In genomic region chr16:52496051-52496876, GRCh38 we compare ENCODE assay signal across 1 cellular context.
TF ChIP-seq lines count a peak whose summit lies in the region.

No MANE protein-coding gene starts in this region.

TF ChIP-seq in HepG2, 621 proteins besides CTCF, POLR2A, EP300 and RAD21 (continued from another document and continues in another):
- TF ChIP-seq ZBTB40 (IDR thresholded peaks at IDR 0.05), result no peak
- TF ChIP-seq ZBTB40 (CRISPR knock-in tag; IDR thresholded peaks at IDR 0.05), result no peak; the same call in 1 of the 2 replicates
- TF ChIP-seq KDM5B (CRISPR knock-in tag; IDR thresholded peaks at IDR 0.05; ENCODE audit: borderline replicate concordance), result no peak
- peak; percentile 63; the same call in 1 of the 2 replicates for TF ChIP-seq ZBTB3 (CRISPR knock-in tag; IDR thresholded peaks at IDR 0.05; ENCODE audit: borderline replicate concordance, low read depth)
- TF ChIP-seq NCOA5 (CRISPR knock-in tag; IDR thresholded peaks at IDR 0.05), result no peak
- 0 out of 2 replicates have a peak, but pooled peaks have one; percentile 68 for TF ChIP-seq ZNF543 (CRISPR knock-in tag; IDR thresholded peaks at IDR 0.05)
- no peak for TF ChIP-seq PAF1 (CRISPR knock-in tag; IDR thresholded peaks at IDR 0.05)
- no peak for TF ChIP-seq SYNCRIP (IDR thresholded peaks at IDR 0.05; ENCODE audit: insufficient read depth, low read depth, low read length)
- no peak; the same call in 1 of the 2 replicates for TF ChIP-seq KLF6 (CRISPR knock-in tag; IDR thresholded peaks at IDR 0.05)
- TF ChIP-seq ZNF839 (CRISPR knock-in tag; IDR thresholded peaks at IDR 0.05; ENCODE audit: borderline replicate concordance), result no peak
- TF ChIP-seq, protein P1, sequence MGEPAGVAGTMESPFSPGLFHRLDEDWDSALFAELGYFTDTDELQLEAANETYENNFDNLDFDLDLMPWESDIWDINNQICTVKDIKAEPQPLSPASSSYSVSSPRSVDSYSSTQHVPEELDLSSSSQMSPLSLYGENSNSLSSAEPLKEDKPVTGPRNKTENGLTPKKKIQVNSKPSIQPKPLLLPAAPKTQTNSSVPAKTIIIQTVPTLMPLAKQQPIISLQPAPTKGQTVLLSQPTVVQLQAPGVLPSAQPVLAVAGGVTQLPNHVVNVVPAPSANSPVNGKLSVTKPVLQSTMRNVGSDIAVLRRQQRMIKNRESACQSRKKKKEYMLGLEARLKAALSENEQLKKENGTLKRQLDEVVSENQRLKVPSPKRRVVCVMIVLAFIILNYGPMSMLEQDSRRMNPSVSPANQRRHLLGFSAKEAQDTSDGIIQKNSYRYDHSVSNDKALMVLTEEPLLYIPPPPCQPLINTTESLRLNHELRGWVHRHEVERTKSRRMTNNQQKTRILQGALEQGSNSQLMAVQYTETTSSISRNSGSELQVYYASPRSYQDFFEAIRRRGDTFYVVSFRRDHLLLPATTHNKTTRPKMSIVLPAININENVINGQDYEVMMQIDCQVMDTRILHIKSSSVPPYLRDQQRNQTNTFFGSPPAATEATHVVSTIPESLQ (CRISPR knock-in tag; conservative IDR thresholded peaks at IDR 0.05), result peak; percentile 51; the same call in 1 of the 2 replicates
- no peak for TF ChIP-seq ZNF790 (CRISPR knock-in tag; IDR thresholded peaks at IDR 0.05; ENCODE audit: borderline replicate concordance)
- TF ChIP-seq PRPF4 (IDR thresholded peaks at IDR 0.05; ENCODE audit: low read depth, low read length, poor library complexity, severe bottlenecking), result no peak
- TF ChIP-seq ESRRA (CRISPR knock-in tag; IDR thresholded peaks at IDR 0.05; ENCODE audit: low read depth), result no peak
- TF ChIP-seq ZNF264 (CRISPR knock-in tag; IDR thresholded peaks at IDR 0.05), result peak; percentile 60
- TF ChIP-seq PRMT3 (CRISPR knock-in tag; IDR thresholded peaks at IDR 0.05; ENCODE audit: borderline replicate concordance, low read depth), result no peak
- no peak for TF ChIP-seq NR3C1 (CRISPR knock-in tag; IDR thresholded peaks at IDR 0.05)
- TF ChIP-seq, protein P2, sequence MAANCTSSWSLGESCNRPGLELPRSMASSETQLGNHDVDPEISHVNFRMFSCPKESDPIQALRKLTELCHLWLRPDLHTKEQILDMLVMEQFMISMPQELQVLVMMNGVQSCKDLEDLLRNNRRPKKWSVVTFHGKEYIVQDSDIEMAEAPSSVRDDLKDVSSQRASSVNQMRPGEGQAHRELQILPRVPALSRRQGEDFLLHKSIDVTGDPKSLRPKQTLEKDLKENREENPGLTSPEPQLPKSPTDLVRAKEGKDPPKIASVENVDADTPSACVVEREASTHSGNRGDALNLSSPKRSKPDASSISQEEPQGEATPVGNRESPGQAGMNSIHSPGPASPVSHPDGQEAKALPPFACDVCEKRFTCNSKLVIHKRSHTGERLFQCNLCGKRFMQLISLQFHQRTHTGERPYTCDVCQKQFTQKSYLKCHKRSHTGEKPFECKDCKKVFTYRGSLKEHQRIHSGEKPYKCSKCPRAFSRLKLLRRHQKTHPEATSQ (CRISPR knock-in tag; IDR thresholded peaks at IDR 0.05; ENCODE audit: borderline replicate concordance), result peak; percentile 48; the same call in 1 of the 2 replicates
- TF ChIP-seq, protein P3, sequence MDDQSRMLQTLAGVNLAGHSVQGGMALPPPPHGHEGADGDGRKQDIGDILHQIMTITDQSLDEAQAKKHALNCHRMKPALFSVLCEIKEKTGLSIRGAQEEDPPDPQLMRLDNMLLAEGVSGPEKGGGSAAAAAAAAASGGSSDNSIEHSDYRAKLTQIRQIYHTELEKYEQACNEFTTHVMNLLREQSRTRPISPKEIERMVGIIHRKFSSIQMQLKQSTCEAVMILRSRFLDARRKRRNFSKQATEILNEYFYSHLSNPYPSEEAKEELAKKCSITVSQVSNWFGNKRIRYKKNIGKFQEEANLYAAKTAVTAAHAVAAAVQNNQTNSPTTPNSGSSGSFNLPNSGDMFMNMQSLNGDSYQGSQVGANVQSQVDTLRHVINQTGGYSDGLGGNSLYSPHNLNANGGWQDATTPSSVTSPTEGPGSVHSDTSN (CRISPR knock-in tag; IDR thresholded peaks at IDR 0.05; ENCODE audit: borderline replicate concordance), result no peak
- TF ChIP-seq GZF1 (CRISPR knock-in tag; IDR thresholded peaks at IDR 0.05), result no peak
- TF ChIP-seq ZNF18 (CRISPR knock-in tag; IDR thresholded peaks at IDR 0.05; ENCODE audit: insufficient replicate concordance), result peak; percentile 79
- peak; percentile 57; the same call in 1 of the 2 replicates for TF ChIP-seq TFDP2 (CRISPR knock-in tag; IDR thresholded peaks at IDR 0.05)
- TF ChIP-seq SOX6 (IDR thresholded peaks at IDR 0.05), result no peak
- TF ChIP-seq SOX6 (CRISPR knock-in tag; IDR thresholded peaks at IDR 0.05), result peak; percentile 99
- no peak for TF ChIP-seq AGO2 (optimal IDR thresholded peaks at IDR 0.05; ENCODE audit: low read depth, low read length)
- TF ChIP-seq CBFB (CRISPR knock-in tag; IDR thresholded peaks at IDR 0.05), result peak; percentile 85; the same call in 1 of the 2 replicates
- no peak for TF ChIP-seq ZNF781 (CRISPR knock-in tag; IDR thresholded peaks at IDR 0.05; ENCODE audit: borderline replicate concordance, not compliant biosample characterization)
- TF ChIP-seq MXD4 (CRISPR knock-in tag; IDR thresholded peaks at IDR 0.05), result 0 out of 2 replicates have a peak, but pooled peaks have one; percentile 54
- TF ChIP-seq, protein P4, sequence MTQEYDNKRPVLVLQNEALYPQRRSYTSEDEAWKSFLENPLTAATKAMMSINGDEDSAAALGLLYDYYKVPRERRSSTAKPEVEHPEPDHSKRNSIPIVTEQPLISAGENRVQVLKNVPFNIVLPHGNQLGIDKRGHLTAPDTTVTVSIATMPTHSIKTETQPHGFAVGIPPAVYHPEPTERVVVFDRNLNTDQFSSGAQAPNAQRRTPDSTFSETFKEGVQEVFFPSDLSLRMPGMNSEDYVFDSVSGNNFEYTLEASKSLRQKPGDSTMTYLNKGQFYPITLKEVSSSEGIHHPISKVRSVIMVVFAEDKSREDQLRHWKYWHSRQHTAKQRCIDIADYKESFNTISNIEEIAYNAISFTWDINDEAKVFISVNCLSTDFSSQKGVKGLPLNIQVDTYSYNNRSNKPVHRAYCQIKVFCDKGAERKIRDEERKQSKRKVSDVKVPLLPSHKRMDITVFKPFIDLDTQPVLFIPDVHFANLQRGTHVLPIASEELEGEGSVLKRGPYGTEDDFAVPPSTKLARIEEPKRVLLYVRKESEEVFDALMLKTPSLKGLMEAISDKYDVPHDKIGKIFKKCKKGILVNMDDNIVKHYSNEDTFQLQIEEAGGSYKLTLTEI (CRISPR knock-in tag; conservative IDR thresholded peaks at IDR 0.05), result no peak
- no peak for TF ChIP-seq NR1H2 (CRISPR knock-in tag; IDR thresholded peaks at IDR 0.05; ENCODE audit: borderline replicate concordance, low read depth)
- TF ChIP-seq NFKBIZ (CRISPR knock-in tag; IDR thresholded peaks at IDR 0.05), result peak; percentile 100
- TF ChIP-seq ARID4A (CRISPR knock-in tag; IDR thresholded peaks at IDR 0.05; ENCODE audit: borderline replicate concordance), result peak; percentile 44; the same call in 1 of the 2 replicates
- TF ChIP-seq MTF1 (CRISPR knock-in tag; IDR thresholded peaks at IDR 0.05), result no peak
- TF ChIP-seq KLF16 (CRISPR knock-in tag; IDR thresholded peaks at IDR 0.05), result peak in 1 of 2 experiments; percentile 94; a peak in 2 of 4 replicates
- TF ChIP-seq ZNF432 (CRISPR knock-in tag; IDR thresholded peaks at IDR 0.05; ENCODE audit: borderline replicate concordance), result no peak
- TF ChIP-seq ZNF552 (CRISPR knock-in tag; IDR thresholded peaks at IDR 0.05; ENCODE audit: borderline replicate concordance), result no peak
- no peak for TF ChIP-seq ZNF30 (CRISPR knock-in tag; IDR thresholded peaks at IDR 0.05)
